8 cellular contexts compared by ENCODE assay signal in the genomic region with DNA sequence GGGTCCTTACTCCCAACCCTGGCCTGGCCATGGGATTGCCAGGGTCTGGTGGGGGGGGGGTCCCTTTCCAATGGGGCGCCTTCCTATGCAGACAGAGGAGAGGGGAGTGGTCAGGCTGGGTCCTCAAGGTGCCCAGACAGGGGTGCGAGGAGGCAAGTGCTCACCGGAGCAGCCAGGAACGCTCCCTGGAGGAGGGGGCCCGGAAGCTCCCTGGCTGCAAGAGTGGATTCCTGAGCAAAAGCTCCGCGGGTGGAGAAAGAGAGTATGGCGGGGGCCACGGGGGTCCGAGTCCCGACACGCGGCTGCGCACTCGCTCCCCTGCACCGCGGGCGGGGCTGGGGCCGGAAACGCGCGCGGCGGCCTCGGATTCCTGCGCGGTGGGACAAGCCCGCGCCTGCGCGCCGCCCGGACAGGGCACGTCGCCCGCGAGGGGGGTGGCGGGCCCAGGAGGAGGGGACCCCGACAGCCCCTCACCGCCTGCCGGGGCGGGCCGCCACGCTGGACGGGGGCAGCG. TPM values are rescaled to one million over a fixed set of nuclear protein-coding genes. Genes with fewer than 3 reads are reported as not detected.
A peak's percentile ranks its signal among the peaks of the same experiment; 100 is the strongest.
DNase-seq lines count a peak whose midpoint lies in the region; ATAC-seq and TF ChIP-seq lines count a peak whose summit lies in the region.

No MANE protein-coding gene starts in this region.

- DNase-seq in ACHN = peak; percentile 68
- DNase-seq in NCI-H2227 (lab: John Stamatoyannopoulos, UW; ENCODE audit: unreplicated experiment) = peak; percentile 88
- DNase-seq in activated T-helper 9 cell treated with anti-CD3 and anti-CD28 coated beads, Interleukin-2, amount 50 U/mL, for 16 hours (ENCODE audit: low read depth) = peak; percentile 54
- DNase-seq in fibroblast of villous mesenchyme (ENCODE audit: low read depth) = peak; percentile 54
- peak; percentile 72 to 86 (median 76) for DNase-seq in ovary
- no peak for DNase-seq in vagina (ENCODE audit: extremely low spot score in 2 of 2)

- H3K4me3 ChIP-seq in fibroblast of villous mesenchyme (ENCODE audit: low read depth, low read length) (peak overlapping the region; percentile 81), ovary (peak overlapping the region; percentile 80), vagina (peak overlapping the region; percentile 71 to 76)

- in situ Hi-C loops in ACHN (cut with HindIII; ENCODE audit: low pct_ligation_motif_present, low pct_unique_long_range_greater_than_20kb, low sequenced_read_pairs) = no loop called here

- TF ChIP-seq POLR2A in GM19099 (IDR thresholded peaks at IDR 0.05; ENCODE audit: extremely low read depth, insufficient read length, low read depth) (peak; percentile 43), ovary (IDR thresholded peaks at IDR 0.05) (peak; percentile 21), vagina (IDR thresholded peaks at IDR 0.05) (peak in 1 of 2 donors; percentile 53)

- intact Hi-C loops in ovary (cut with DNase I) = loop anchor here in 1 of 4 donors (10.0 kb wide), 2 partner anchors 172 to 402 kb away; a partner anchor contains a TSS
- intact Hi-C loops in vagina (cut with DNase I) = loop anchor here (10.0 kb wide), 1 partner anchor 192 kb away; no protein-coding TSS in a partner anchor

- no peaks in the 10 kb centered on the region for H3K9me3 ChIP-seq in ovary
- H3K9me3 ChIP-seq in vagina = no peaks in the 10 kb centered on the region

- WGBS in ovary, 3 donors = 2 to 5% (median 3%) methylated on average over 34 to 46 of the region's 46 CpGs

- TF ChIP-seq CTCF in fibroblast of villous mesenchyme (IDR thresholded peaks at IDR 0.05; ENCODE audit: insufficient read depth, low read depth, low read length) (no peak), ovary (IDR thresholded peaks at IDR 0.05) (no peak), vagina (IDR thresholded peaks at IDR 0.05) (no peak)

- no peak for ATAC-seq in HG02840 (IDR thresholded peaks at IDR 0.05; ENCODE audit: low FRiP score, unreplicated experiment)

- peaks cover 12% of the 10 kb centered on the region for H3K4me1 ChIP-seq in ovary (ENCODE audit: insufficient read depth)
- H3K4me1 ChIP-seq in vagina = peaks cover 53% of the 10 kb centered on the region

- no peak for TF ChIP-seq EP300 in ovary (IDR thresholded peaks at IDR 0.05)

- H3K36me3 ChIP-seq in ovary (no peaks in the 10 kb centered on the region), vagina (no peaks in the 10 kb centered on the region)

- H3K27ac ChIP-seq in ovary (peak overlapping the region; percentile 85 to 88), vagina (peak overlapping the region; percentile 95)

- H3K27me3 ChIP-seq in ovary (no peaks in the 10 kb centered on the region), vagina (no peaks in the 10 kb centered on the region)

RNA-seq across cellular contexts. Expression of a gene that starts 27.7 kb away (rescaled TPM):
- total RNA-seq in fibroblast of villous mesenchyme (under 0.01 TPM in 1 of 2 replicates, not detected in the other), ovary (1 to 10 TPM in 1 of 7 donors, under 1 TPM in 6; 0.35 to 2.0 (median 0.79) TPM), vagina (9.1 TPM)
- under 1 TPM; 0.27 to 0.45 TPM for polyA plus RNA-seq in ovary

Comparison
In these comparisons a context has a peak if more than half of its experiments do, and no peak if none do; other contexts are left out.
1. DNase-seq: peak in ACHN (single experiment), NCI-H2227 (single experiment), activated T-helper 9 cell treated with anti-CD3 and anti-CD28 coated beads, Interleukin-2, amount 50 U/mL, for 16 hours (single experiment), fibroblast of villous mesenchyme (single experiment) and ovary (5 of 5); none in vagina (0 of 2).
2. Peak in every context shown above with its lines, with median percentiles within 50 percentile points of each other: H3K4me3 ChIP-seq.